In genomic region chr1:241639653-241640148, GRCh38 we compare ENCODE assay signal across 8 cellular contexts. TPM values are rescaled to one million over a fixed set of nuclear protein-coding genes. Genes with fewer than 3 reads are reported as not detected.
DNase-seq lines count a peak whose midpoint lies in the region; ATAC-seq and TF ChIP-seq lines count a peak whose summit lies in the region.

No MANE protein-coding gene starts in this region.

- H3K4me3 Mint-ChIP-seq in activated T-cell treated with anti-CD3 and anti-CD28 coated beads, Interleukin-2, amount 50 U/mL, for 24 hours, result peak overlapping the region; percentile 88
- H3K4me3 Mint-ChIP-seq in glutamatergic neuron (ENCODE audit: unreplicated experiment), result peak overlapping the region; percentile 79

- H3K27me3 ChIP-seq in rectal smooth muscle tissue (ENCODE audit: control insufficient read depth, insufficient read depth, low read length), result no peaks in the 10 kb centered on the region

- peaks cover 55% of the 10 kb centered on the region for H3K4me1 Mint-ChIP-seq in activated T-cell treated with anti-CD3 and anti-CD28 coated beads, Interleukin-2, amount 50 U/mL, for 24 hours (ENCODE audit: low read depth)
- H3K4me1 Mint-ChIP-seq in glutamatergic neuron (ENCODE audit: low read depth, unreplicated experiment), result peaks cover 15% of the 10 kb centered on the region

- H3K4me3 ChIP-seq in rectal smooth muscle tissue (ENCODE audit: low read length), result peak overlapping the region; percentile 70

- peak overlapping the region; percentile 89 for H3K27ac Mint-ChIP-seq in activated T-cell treated with anti-CD3 and anti-CD28 coated beads, Interleukin-2, amount 50 U/mL, for 24 hours
- H3K27ac Mint-ChIP-seq in glutamatergic neuron (ENCODE audit: unreplicated experiment), result peak overlapping the region; percentile 10

- H3K4me1 ChIP-seq in rectal smooth muscle tissue (ENCODE audit: control insufficient read depth, insufficient read depth, low read length), result no peaks in the 10 kb centered on the region

- peaks cover 41% of the 10 kb centered on the region for H3K36me3 Mint-ChIP-seq in activated T-cell treated with anti-CD3 and anti-CD28 coated beads, Interleukin-2, amount 50 U/mL, for 24 hours (ENCODE audit: low read depth)
- H3K36me3 Mint-ChIP-seq in glutamatergic neuron (ENCODE audit: unreplicated experiment), result peaks cover 9% of the 10 kb centered on the region

- ATAC-seq in HG02759 (IDR thresholded peaks at IDR 0.05; ENCODE audit: unreplicated experiment), result peak; percentile 56

- DNase-seq in activated CD4-positive, alpha-beta T cell treated with anti-CD3 and anti-CD28 coated beads for 4 hours, result peak; percentile 12 to 28
- no peak for DNase-seq in activated CD4-positive, alpha-beta T cell treated with anti-CD3 and anti-CD28 coated beads for 1 hour
- DNase-seq in NCI-H146 treated with DMSO at 0.1 percent for 48 hours (lab: John Stamatoyannopoulos, UW; ENCODE audit: unreplicated experiment) (peak; percentile 55), glutamatergic neuron (peak; percentile 49), NCI-H1105 treated with DMSO at 0.1 percent for 48 hours (lab: John Stamatoyannopoulos, UW) (no peak)
- peak; percentile 78 for DNase-seq in activated T-cell treated with anti-CD3 and anti-CD28 coated beads, Interleukin-2, amount 50 U/mL, for 24 hours

- H3K9me3 Mint-ChIP-seq in activated T-cell treated with anti-CD3 and anti-CD28 coated beads, Interleukin-2, amount 50 U/mL, for 24 hours, result peaks cover 9% of the 10 kb centered on the region
- peaks cover 3% of the 10 kb centered on the region for H3K9me3 Mint-ChIP-seq in glutamatergic neuron (ENCODE audit: unreplicated experiment)

- no peaks in the 10 kb centered on the region for H3K36me3 ChIP-seq in rectal smooth muscle tissue (ENCODE audit: control insufficient read depth, insufficient read depth, low read length)

- peak overlapping the region; percentile 66 for H3K9ac ChIP-seq in rectal smooth muscle tissue (ENCODE audit: low read length)

- H3K27ac ChIP-seq in rectal smooth muscle tissue (ENCODE audit: low read depth, low read length), result no peak overlapping the region

- no peaks in the 10 kb centered on the region for H3K27me3 Mint-ChIP-seq in activated T-cell treated with anti-CD3 and anti-CD28 coated beads, Interleukin-2, amount 50 U/mL, for 24 hours
- H3K27me3 Mint-ChIP-seq in glutamatergic neuron (ENCODE audit: unreplicated experiment), result peaks cover 4% of the 10 kb centered on the region

- TF ChIP-seq CTCF in glutamatergic neuron (IDR thresholded peaks at IDR 0.05; ENCODE audit: partially characterized antibody, unreplicated experiment), result no peak

RNA-seq across cellular contexts. Expression of gene CHML, which starts 0.5 kb away (rescaled TPM):
- total RNA-seq in glutamatergic neuron (ENCODE audit: unreplicated experiment), result 23.3 TPM

RNA-seq across cellular contexts. Expression of gene OPN3, which starts 0.5 kb away (rescaled TPM):
- total RNA-seq in glutamatergic neuron (ENCODE audit: unreplicated experiment), result 12.5 TPM

RNA-seq across cellular contexts. Expression of gene WDR64, which starts 12.4 kb away (rescaled TPM):
- total RNA-seq in glutamatergic neuron (ENCODE audit: unreplicated experiment), result not detected

Comparison
In these comparisons a context has a peak if more than half of its experiments do, and no peak if none do; other contexts are left out.
1. DNase-seq: peak in activated CD4-positive, alpha-beta T cell treated with anti-CD3 and anti-CD28 coated beads for 4 hours (2 of 2), NCI-H146 treated with DMSO at 0.1 percent for 48 hours (single experiment), activated T-cell treated with anti-CD3 and anti-CD28 coated beads, Interleukin-2, amount 50 U/mL, for 24 hours (single experiment) and glutamatergic neuron (single experiment); none in activated CD4-positive, alpha-beta T cell treated with anti-CD3 and anti-CD28 coated beads for 1 hour (single experiment) and NCI-H1105 treated with DMSO at 0.1 percent for 48 hours (single experiment).